Comparison of ENCODE assay signal across 8 cellular contexts in the genomic region with DNA sequence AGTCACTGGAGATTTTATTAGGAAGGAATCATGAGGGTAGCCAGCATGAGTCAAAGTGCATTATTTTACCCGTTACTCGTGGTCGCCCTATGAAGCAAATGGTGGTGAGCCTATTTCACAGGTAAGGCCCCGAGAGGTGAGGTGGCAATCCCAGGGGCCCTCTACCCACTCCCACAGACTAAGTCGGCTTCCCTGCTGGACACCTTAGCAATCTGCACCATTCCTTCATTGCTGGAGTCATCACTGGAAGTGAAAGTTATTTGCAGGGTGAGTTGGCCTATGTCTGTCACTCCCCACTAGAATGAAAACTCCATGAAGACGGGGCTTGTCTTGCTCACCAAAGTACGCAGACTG.
DNase-seq lines count a peak whose midpoint lies in the region; ATAC-seq and TF ChIP-seq lines count a peak whose summit lies in the region.

No MANE protein-coding gene starts in this region.

- H3K4me3 ChIP-seq in WI38 (ENCODE audit: low read depth, low read length) (peak overlapping the region; percentile 22; the same call in 1 of the 2 replicates), fibroblast of pulmonary artery (replicated peaks; ENCODE audit: low read depth, low read length) (no peak overlapping the region)

- ATAC-seq in GM21381 (IDR thresholded peaks at IDR 0.05; ENCODE audit: unreplicated experiment) (no peak), GM18867 (IDR thresholded peaks at IDR 0.05; ENCODE audit: unreplicated experiment) (no peak)

- TF ChIP-seq CTCF in GM12873 (IDR thresholded peaks at IDR 0.05; ENCODE audit: insufficient read depth, low read depth, low read length, missing control alignments) (peak; percentile 8), WI38 (IDR thresholded peaks at IDR 0.05; ENCODE audit: low read depth, low read length) (no peak), fibroblast of pulmonary artery (IDR thresholded peaks at IDR 0.05; ENCODE audit: low read length, missing control alignments) (peak; percentile 17)

- no peak for DNase-seq in fibroblast of pulmonary artery (ENCODE audit: low read depth)
- peak; percentile 50 for DNase-seq in stimulated activated CD4-positive, alpha-beta T cell treated with anti-CD3 and anti-CD28 coated beads, Interleukin-4, amount 100 ng/mL, for 24 hours
- DNase-seq in KG1 (lab: John Stamatoyannopoulos, UW), result no peak
- no peak for DNase-seq in amniotic stem cell (lab: John Stamatoyannopoulos, UW)
